In the genomic region with DNA sequence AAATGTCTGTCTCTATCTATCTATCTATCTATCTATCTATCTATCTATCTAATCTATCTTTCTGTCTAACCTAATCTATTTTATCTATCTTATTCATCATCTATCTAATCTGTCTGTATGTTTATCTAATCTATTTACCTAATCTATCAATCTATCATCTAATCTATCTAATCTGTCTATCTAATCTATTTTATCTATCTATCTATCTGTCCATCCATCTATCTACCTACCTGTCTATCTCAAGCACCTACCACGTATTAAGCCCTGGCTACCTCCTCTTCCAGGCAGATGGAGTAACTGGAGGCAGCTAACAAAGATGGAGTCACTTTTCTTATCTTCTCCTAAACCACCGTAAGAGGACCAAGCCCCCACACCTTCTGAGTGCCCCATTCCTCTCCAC, we compare ENCODE assay signal across 18 cellular contexts. TPM values are rescaled to one million over a fixed set of nuclear protein-coding genes. Genes with fewer than 3 reads are reported as not detected.
DNase-seq lines count a peak whose midpoint lies in the region; ATAC-seq and TF ChIP-seq lines count a peak whose summit lies in the region.
"Had no signal": no experiment of that assay in that cellular context is flagged by ENCODE, and none has a peak within 500 bp of the region (broad histone marks: within the 10 kb centered on the region; RNA-seq: fewer than 3 reads in every experiment).

No MANE protein-coding gene starts in this region.

- no peaks in the 10 kb centered on the region for H3K9me3 Mint-ChIP-seq in activated T-cell treated with anti-CD3 and anti-CD28 coated beads, Interleukin-2, amount 50 U/mL, for 72 hours
- no peaks in the 10 kb centered on the region for H3K9me3 Mint-ChIP-seq in activated T-cell treated with anti-CD3 and anti-CD28 coated beads, Interleukin-2, amount 50 U/mL, for 4 hours
- H3K9me3 Mint-ChIP-seq in activated T-helper 17 cell treated with anti-CD3 and anti-CD28 coated beads, Interleukin-2, amount 50 U/mL, for 72 hours = no peaks in the 10 kb centered on the region
- no peaks in the 10 kb centered on the region for H3K9me3 Mint-ChIP-seq in naive thymus-derived CD4-positive, alpha-beta T cell
- H3K9me3 Mint-ChIP-seq: IgD-negative memory B cell had no signal

- H3K4me3 ChIP-seq in HEK293 (ENCODE audit: low read depth, low read length) = no peak overlapping the region
- H3K4me3 ChIP-seq in naive thymus-derived CD4-positive, alpha-beta T cell (ENCODE audit: low read length) = no peak overlapping the region
- H3K4me3 ChIP-seq in esophagus muscularis mucosa = no peak overlapping the region
- H3K4me3 ChIP-seq: A549, GM23248 had no signal

- intact Hi-C loops in naive thymus-derived CD4-positive, alpha-beta T cell (cut with micrococcal nuclease) = no loop called here
- intact Hi-C loops in esophagus muscularis mucosa (cut with DNase I) = no loop called here

- no peaks in the 10 kb centered on the region for H3K27me3 Mint-ChIP-seq in activated T-cell treated with anti-CD3 and anti-CD28 coated beads, Interleukin-2, amount 50 U/mL, for 72 hours (ENCODE audit: low read depth)
- peaks cover 3% of the 10 kb centered on the region for H3K27me3 Mint-ChIP-seq in activated T-cell treated with anti-CD3 and anti-CD28 coated beads, Interleukin-2, amount 50 U/mL, for 4 hours (ENCODE audit: low read depth)
- H3K27me3 Mint-ChIP-seq in activated T-helper 17 cell treated with anti-CD3 and anti-CD28 coated beads, Interleukin-2, amount 50 U/mL, for 72 hours = no peaks in the 10 kb centered on the region
- H3K27me3 Mint-ChIP-seq in naive thymus-derived CD4-positive, alpha-beta T cell = no peaks in the 10 kb centered on the region

- TF ChIP-seq POLR2A in esophagus muscularis mucosa (IDR thresholded peaks at IDR 0.05; ENCODE audit: low read depth) = no peak

- ATAC-seq in activated T-cell treated with anti-CD3 and anti-CD28 coated beads, Interleukin-2, amount 50 U/mL, for 72 hours (replicated peaks in 1 of 2) = no peak
- no peak for ATAC-seq in activated T-cell treated with anti-CD3 and anti-CD28 coated beads, Interleukin-2, amount 50 U/mL, for 4 hours
- ATAC-seq in activated T-helper 17 cell treated with anti-CD3 and anti-CD28 coated beads, Interleukin-2, amount 50 U/mL, for 72 hours (replicated peaks) = no peak
- no peak for ATAC-seq in naive thymus-derived CD4-positive, alpha-beta T cell
- ATAC-seq: HCT116 had no signal

- H3K27ac ChIP-seq in HEK293 (ENCODE audit: extremely low read depth, low read depth, low read length) = no peak overlapping the region
- no peak overlapping the region for H3K27ac ChIP-seq in naive thymus-derived CD4-positive, alpha-beta T cell (ENCODE audit: low read depth, low read length)
- H3K27ac ChIP-seq in esophagus muscularis mucosa (replicated peaks in 1 of 4) = no peak overlapping the region
- H3K27ac ChIP-seq: A549, C4-2B, GM23248 had no signal

- H3K4me1 ChIP-seq in HEK293 (ENCODE audit: control insufficient read depth, insufficient read depth, low read length) (no peaks in the 10 kb centered on the region), esophagus muscularis mucosa (peaks cover 0 to 12% (median 6%) of the 10 kb centered on the region in 4 donors)
- H3K4me1 ChIP-seq in naive thymus-derived CD4-positive, alpha-beta T cell (ENCODE audit: control insufficient read depth in 2 of 2, insufficient read depth in 2 of 2, low read length in 2 of 2) = peaks cover 0 to 28% of the 10 kb centered on the region in 2 donors
- H3K4me1 ChIP-seq: A549, BE2C had no signal

- no peaks in the 10 kb centered on the region for H3K9me3 ChIP-seq in HEK293 (ENCODE audit: control insufficient read depth, insufficient read depth, low read depth, low read length)
- no peaks in the 10 kb centered on the region for H3K9me3 ChIP-seq in naive thymus-derived CD4-positive, alpha-beta T cell (ENCODE audit: control insufficient read depth in 2 of 3, low read length in 3 of 3)
- H3K9me3 ChIP-seq in esophagus muscularis mucosa = no peaks in the 10 kb centered on the region
- H3K9me3 ChIP-seq: A549, BE2C had no signal

- H3K27ac Mint-ChIP-seq in activated T-cell treated with anti-CD3 and anti-CD28 coated beads, Interleukin-2, amount 50 U/mL, for 72 hours = peak overlapping the region; percentile 92
- H3K27ac Mint-ChIP-seq in activated T-helper 17 cell treated with anti-CD3 and anti-CD28 coated beads, Interleukin-2, amount 50 U/mL, for 72 hours = peak overlapping the region; percentile 72
- H3K27ac Mint-ChIP-seq in naive thymus-derived CD4-positive, alpha-beta T cell = peak overlapping the region in 8 of 9 donors; percentile 15 to 97 (median 76)
- H3K27ac Mint-ChIP-seq: IgD-negative memory B cell had no signal

- peaks cover 5 to 11% of the 10 kb centered on the region in 2 donors for H3K36me3 Mint-ChIP-seq in activated T-cell treated with anti-CD3 and anti-CD28 coated beads, Interleukin-2, amount 50 U/mL, for 72 hours (ENCODE audit: insufficient read depth in 2 of 2)
- peaks cover 18% of the 10 kb centered on the region for H3K36me3 Mint-ChIP-seq in activated T-cell treated with anti-CD3 and anti-CD28 coated beads, Interleukin-2, amount 50 U/mL, for 4 hours (ENCODE audit: insufficient read depth)
- peaks cover 100% of the 10 kb centered on the region for H3K36me3 Mint-ChIP-seq in activated T-helper 17 cell treated with anti-CD3 and anti-CD28 coated beads, Interleukin-2, amount 50 U/mL, for 72 hours (ENCODE audit: low read depth)
- H3K36me3 Mint-ChIP-seq in naive thymus-derived CD4-positive, alpha-beta T cell = peaks cover 4 to 46% (median 21%) of the 10 kb centered on the region in 5 donors
- H3K36me3 Mint-ChIP-seq: IgD-negative memory B cell had no signal

- no peaks in the 10 kb centered on the region for H3K27me3 ChIP-seq in naive thymus-derived CD4-positive, alpha-beta T cell (ENCODE audit: control insufficient read depth in 2 of 2, insufficient read depth in 2 of 2, low read length in 2 of 2)
- H3K27me3 ChIP-seq in esophagus muscularis mucosa = peaks cover 0 to 5% (median 0%) of the 10 kb centered on the region in 4 donors
- H3K27me3 ChIP-seq: BE2C had no signal

- H3K36me3 ChIP-seq in HEK293 (ENCODE audit: control insufficient read depth in 2 of 2, insufficient read depth in 1 of 2, low read length in 2 of 2) (no peaks in the 10 kb centered on the region), esophagus muscularis mucosa (no peaks in the 10 kb centered on the region)
- H3K36me3 ChIP-seq in naive thymus-derived CD4-positive, alpha-beta T cell (ENCODE audit: control insufficient read depth in 2 of 3, insufficient read depth in 3 of 3, low read length in 3 of 3) = peaks cover 0 to 45% (median 19%) of the 10 kb centered on the region in 3 experiments
- H3K36me3 ChIP-seq: BE2C had no signal

- WGBS in esophagus muscularis mucosa = 79% methylated on average over 2 of the region's 2 CpGs

- POLR2A ChIA-PET in HEK293 (lab: Yijun Ruan, JAX) = interaction anchor here (0.6 kb wide), 1 partner anchor 90 kb away, joined by 3 read pairs; no protein-coding TSS in a partner anchor
- POLR2A ChIA-PET in naive thymus-derived CD4-positive, alpha-beta T cell (lab: Charles Lee) = interaction anchor here (0.7 to 2.2 kb wide), 4 partner anchors 9 to 26 kb away, joined by 3 to 6 read pairs (median 4); no protein-coding TSS in a partner anchor

- peak overlapping the region in 1 of 2 donors; percentile 31 for H3K4me3 Mint-ChIP-seq in activated T-cell treated with anti-CD3 and anti-CD28 coated beads, Interleukin-2, amount 50 U/mL, for 72 hours
- no peak overlapping the region for H3K4me3 Mint-ChIP-seq in activated T-cell treated with anti-CD3 and anti-CD28 coated beads, Interleukin-2, amount 50 U/mL, for 4 hours
- peak overlapping the region; percentile 100 for H3K4me3 Mint-ChIP-seq in activated T-helper 17 cell treated with anti-CD3 and anti-CD28 coated beads, Interleukin-2, amount 50 U/mL, for 72 hours
- peak overlapping the region in 8 of 10 donors; percentile 0 to 85 (median 24) for H3K4me3 Mint-ChIP-seq in naive thymus-derived CD4-positive, alpha-beta T cell
- H3K4me3 Mint-ChIP-seq: IgD-negative memory B cell had no signal

- TF ChIP-seq CTCF in HEK293 (tag by site-specific recombination; IDR thresholded peaks at IDR 0.05) (no peak), esophagus muscularis mucosa (IDR thresholded peaks at IDR 0.05) (no peak)

- H3K4me1 Mint-ChIP-seq in activated T-cell treated with anti-CD3 and anti-CD28 coated beads, Interleukin-2, amount 50 U/mL, for 72 hours (ENCODE audit: low read depth) = peaks cover 62% of the 10 kb centered on the region
- H3K4me1 Mint-ChIP-seq in activated T-cell treated with anti-CD3 and anti-CD28 coated beads, Interleukin-2, amount 50 U/mL, for 4 hours (ENCODE audit: low read depth) = peaks cover 53% of the 10 kb centered on the region
- H3K4me1 Mint-ChIP-seq in activated T-helper 17 cell treated with anti-CD3 and anti-CD28 coated beads, Interleukin-2, amount 50 U/mL, for 72 hours = peaks cover 41% of the 10 kb centered on the region
- H3K4me1 Mint-ChIP-seq in naive thymus-derived CD4-positive, alpha-beta T cell = peaks cover 54 to 90% (median 77%) of the 10 kb centered on the region in 7 donors

- DNase-seq in activated T-cell treated with anti-CD3 and anti-CD28 coated beads, Interleukin-2, amount 50 U/mL, for 72 hours = no peak
- no peak for DNase-seq in activated T-cell treated with anti-CD3 and anti-CD28 coated beads, Interleukin-2, amount 50 U/mL, for 4 hours
- DNase-seq in naive thymus-derived CD4-positive, alpha-beta T cell = no peak
- DNase-seq in NCI-H2107 treated with DMSO at 0.1 percent for 48 hours (lab: John Stamatoyannopoulos, UW; ENCODE audit: unreplicated experiment) (no peak), COLO829 (ENCODE audit: low spot score) (no peak), esophagus muscularis mucosa (ENCODE audit: extremely low spot score) (no peak)
- DNase-seq: BE2C, Calu3, DMS 273 treated with DMSO at 0.1 percent for 48 hours, GM23248 had no signal

- no peak for TF ChIP-seq EP300 in esophagus muscularis mucosa (IDR thresholded peaks at IDR 0.05)

- CTCF ChIA-PET in HEK293 (lab: Yijun Ruan, JAX) = interaction anchor here (1.8 to 1.9 kb wide), 2 partner anchors 29 to 42 kb away, joined by 6 read pairs; a partner anchor contains a TSS
- CTCF ChIA-PET in naive thymus-derived CD4-positive, alpha-beta T cell (lab: Charles Lee) = interaction anchor here (0.7 to 1.1 kb wide), 2 partner anchors 17 to 28 kb away, joined by 3 to 4 read pairs; no protein-coding TSS in a partner anchor

RNA-seq across cellular contexts. Expression of a gene that starts 5.8 kb away (rescaled TPM):
- 100 to 1,000 TPM; 126 to 141 TPM for total RNA-seq in activated T-cell treated with anti-CD3 and anti-CD28 coated beads, Interleukin-2, amount 50 U/mL, for 72 hours
- 10 to 100 TPM; 42.0 to 76.9 (median 51.4) TPM for total RNA-seq in activated T-cell treated with anti-CD3 and anti-CD28 coated beads, Interleukin-2, amount 50 U/mL, for 4 hours
- total RNA-seq in activated T-helper 17 cell treated with anti-CD3 and anti-CD28 coated beads, Interleukin-2, amount 50 U/mL, for 72 hours = 100 to 1,000 TPM; 224 to 261 TPM
- total RNA-seq in naive thymus-derived CD4-positive, alpha-beta T cell = 100 to 1,000 TPM; 164 to 267 (median 246) TPM
- polyA plus RNA-seq in naive thymus-derived CD4-positive, alpha-beta T cell = 100 to 1,000 TPM; 364 to 576 TPM
- 10 to 100 TPM in 2 of 4 donors, 1 to 10 TPM in 2; 6.6 to 16.2 (median 10.1) TPM for total RNA-seq in esophagus muscularis mucosa
- total RNA-seq: Calu3, Daoy, GM23248 had no signal
- polyA plus RNA-seq: GM23248 had no signal

RNA-seq across cellular contexts. Expression of a gene that starts 22.8 kb away (rescaled TPM):
- 100 to 1,000 TPM; 117 to 188 TPM for total RNA-seq in activated T-cell treated with anti-CD3 and anti-CD28 coated beads, Interleukin-2, amount 50 U/mL, for 72 hours
- 100 to 1,000 TPM in 1 of 3 donors, 10 to 100 TPM in 2; 71.1 to 125 (median 86.4) TPM for total RNA-seq in activated T-cell treated with anti-CD3 and anti-CD28 coated beads, Interleukin-2, amount 50 U/mL, for 4 hours
- 100 to 1,000 TPM in 1 of 2 donors, 10 to 100 TPM in 1; 45.6 to 206 TPM for total RNA-seq in activated T-helper 17 cell treated with anti-CD3 and anti-CD28 coated beads, Interleukin-2, amount 50 U/mL, for 72 hours
- 10 to 100 TPM in 1 of 5 experiments, 1 to 10 TPM in 2, under 1 TPM in 2; 0.64 to 46.5 (median 1.7) TPM for total RNA-seq in naive thymus-derived CD4-positive, alpha-beta T cell
- polyA plus RNA-seq in naive thymus-derived CD4-positive, alpha-beta T cell = under 1 TPM; 0.26 to 0.69 TPM
- 1 to 10 TPM; 1.7 to 4.0 (median 2.9) TPM for total RNA-seq in esophagus muscularis mucosa
- total RNA-seq: Calu3, Daoy, GM23248 had no signal

RNA-seq across cellular contexts. Expression of a gene that starts 26.5 kb away (rescaled TPM):
- under 1 TPM; 0.72 to 0.93 TPM for total RNA-seq in activated T-cell treated with anti-CD3 and anti-CD28 coated beads, Interleukin-2, amount 50 U/mL, for 72 hours
- under 1 TPM in 2 of 3 donors, not detected in 1; 0.08 to 0.38 TPM for total RNA-seq in activated T-cell treated with anti-CD3 and anti-CD28 coated beads, Interleukin-2, amount 50 U/mL, for 4 hours
- under 1 TPM; 0.15 to 0.37 TPM for total RNA-seq in activated T-helper 17 cell treated with anti-CD3 and anti-CD28 coated beads, Interleukin-2, amount 50 U/mL, for 72 hours
- 10 to 100 TPM in 1 of 5 experiments, 1 to 10 TPM in 1, under 1 TPM in 3; 0.30 to 10.5 (median 0.38) TPM for total RNA-seq in naive thymus-derived CD4-positive, alpha-beta T cell
- not detected for polyA plus RNA-seq in naive thymus-derived CD4-positive, alpha-beta T cell
- 10 to 100 TPM in 2 of 4 donors, 1 to 10 TPM in 2; 3.7 to 12.1 (median 10.0) TPM for total RNA-seq in esophagus muscularis mucosa
- total RNA-seq: Calu3, HT-29 had no signal
- polyA plus RNA-seq: IgD-negative memory B cell had no signal

RNA-seq across cellular contexts. Expression of a gene that starts 28.9 kb away (rescaled TPM):
- 100 to 1,000 TPM; 119 to 154 TPM for total RNA-seq in activated T-cell treated with anti-CD3 and anti-CD28 coated beads, Interleukin-2, amount 50 U/mL, for 72 hours
- total RNA-seq in activated T-cell treated with anti-CD3 and anti-CD28 coated beads, Interleukin-2, amount 50 U/mL, for 4 hours = 10 to 100 TPM; 26.3 to 32.6 (median 29.4) TPM
- 100 to 1,000 TPM in 1 of 2 donors, 10 to 100 TPM in 1; 71.3 to 161 TPM for total RNA-seq in activated T-helper 17 cell treated with anti-CD3 and anti-CD28 coated beads, Interleukin-2, amount 50 U/mL, for 72 hours
- total RNA-seq in naive thymus-derived CD4-positive, alpha-beta T cell = 100 to 1,000 TPM in 1 of 5 experiments, 10 to 100 TPM in 1, 1 to 10 TPM in 3; 1.4 to 125 (median 3.5) TPM
- polyA plus RNA-seq in naive thymus-derived CD4-positive, alpha-beta T cell = not detected
- 100 to 1,000 TPM; 256 to 419 (median 338) TPM for total RNA-seq in esophagus muscularis mucosa

RNA-seq across cellular contexts. Expression of a gene that starts 33.1 kb away (rescaled TPM):
- 1 to 10 TPM; 2.2 to 2.6 TPM for total RNA-seq in activated T-cell treated with anti-CD3 and anti-CD28 coated beads, Interleukin-2, amount 50 U/mL, for 72 hours
- under 1 TPM; 0.63 to 0.98 (median 0.83) TPM for total RNA-seq in activated T-cell treated with anti-CD3 and anti-CD28 coated beads, Interleukin-2, amount 50 U/mL, for 4 hours
- 1 to 10 TPM in 1 of 2 donors, not detected in 1; 1.1 TPM for total RNA-seq in activated T-helper 17 cell treated with anti-CD3 and anti-CD28 coated beads, Interleukin-2, amount 50 U/mL, for 72 hours
- total RNA-seq in naive thymus-derived CD4-positive, alpha-beta T cell = 10 to 100 TPM in 3 of 5 experiments, 1 to 10 TPM in 2; 1.9 to 18.2 (median 10.3) TPM
- polyA plus RNA-seq in naive thymus-derived CD4-positive, alpha-beta T cell = 1 to 10 TPM; 1.5 to 1.9 TPM
- total RNA-seq in esophagus muscularis mucosa = 10 to 100 TPM; 16.4 to 30.7 (median 26.8) TPM
- polyA plus RNA-seq: IgD-negative memory B cell had no signal
